In the genomic region with DNA sequence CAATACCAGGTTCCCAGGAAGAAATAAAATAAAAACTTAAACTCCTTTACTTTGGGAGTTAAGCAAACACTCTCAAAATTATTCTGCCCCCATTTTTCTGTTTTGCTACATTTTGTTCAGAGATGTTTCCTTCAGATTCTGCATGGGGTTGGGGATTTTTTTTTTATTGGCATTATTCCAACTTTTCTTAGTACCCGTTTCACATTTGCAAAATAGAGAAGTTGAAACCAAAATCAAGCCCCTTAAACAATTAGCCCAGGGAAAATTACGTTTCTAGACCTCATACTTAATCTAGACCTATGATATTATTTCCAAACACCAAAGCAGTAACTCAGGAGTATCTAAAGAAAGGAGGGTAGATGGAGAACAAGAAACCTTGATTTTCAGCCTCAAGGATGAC, we compare ENCODE assay signal across 29 cellular contexts. TPM values are rescaled to one million over a fixed set of nuclear protein-coding genes. Genes with fewer than 3 reads are reported as not detected.
"Had no signal": no experiment of that assay in that cellular context is flagged by ENCODE, and none has a peak within 500 bp of the region (broad histone marks: within the 10 kb centered on the region; RNA-seq: fewer than 3 reads in every experiment).

No MANE protein-coding gene starts in this region.

- ATAC-seq: activated CD4-positive, CD25-positive, alpha-beta regulatory T cell treated with anti-CD3 and anti-CD28 coated beads, Interleukin-2, amount 50 U/mL, for 24 hours; activated CD8-positive, alpha-beta memory T cell treated with anti-CD3 and anti-CD28 coated beads, Interleukin-2, amount 10 ng/mL, durations not matched to agents 7 days and 5 days; left lobe of liver; lower lobe of right lung; naive thymus-derived CD8-positive, alpha-beta T cell; right lobe of liver; stimulated activated effector memory CD8-positive, alpha-beta T cell treated with anti-CD3 and anti-CD28 coated beads, Interleukin-12 subunit alpha, Interleukin-12 subunit beta, amount 100 ng/mL, for 72 hours had no signal

- H3K4me3 Mint-ChIP-seq: activated CD4-positive, alpha-beta memory T cell treated with anti-CD3 and anti-CD28 coated beads, Interleukin-2, amount 10 ng/mL, durations not matched to agents 7 days and 5 days; activated CD4-positive, alpha-beta T cell treated with anti-CD3 and anti-CD28 coated beads, Interleukin-2, amount 10 ng/mL, durations not matched to agents 24 days and 14 days; activated CD8-positive, alpha-beta memory T cell treated with anti-CD3 and anti-CD28 coated beads, Interleukin-2, amount 10 ng/mL, durations not matched to agents 7 days and 5 days; activated naive CD4-positive, alpha-beta T cell treated with anti-CD3 and anti-CD28 coated beads, Interleukin-2, amount 10 ng/mL, durations not matched to agents 7 days and 5 days; brain; immature natural killer cell; neural progenitor cell; stimulated activated effector memory CD8-positive, alpha-beta T cell treated with anti-CD3 and anti-CD28 coated beads, Interleukin-12 subunit alpha, Interleukin-12 subunit beta, amount 100 ng/mL, for 72 hours had no signal

- DNase-seq: activated CD4-positive, alpha-beta memory T cell treated with anti-CD3 and anti-CD28 coated beads, Interleukin-2, amount 10 ng/mL, durations not matched to agents 7 days and 5 days; activated CD4-positive, alpha-beta T cell treated with anti-CD3 and anti-CD28 coated beads, Interleukin-2, amount 10 ng/mL, durations not matched to agents 24 days and 14 days; activated CD8-positive, alpha-beta memory T cell treated with anti-CD3 and anti-CD28 coated beads, Interleukin-2, amount 10 ng/mL, durations not matched to agents 7 days and 5 days; activated effector memory CD4-positive, alpha-beta T cell treated with anti-CD3 and anti-CD28 coated beads, Interleukin-2, amount 50 U/mL, for 16 hours; activated naive CD4-positive, alpha-beta T cell treated with anti-CD3 and anti-CD28 coated beads, Interleukin-2, amount 10 ng/mL, durations not matched to agents 7 days and 5 days; activated T-cell treated with anti-CD3 and anti-CD28 coated beads for 4 hours; aorta; caudate nucleus; dermis blood vessel endothelial cell; effector CD8-positive, alpha-beta T cell; erythroblast; foreskin fibroblast; immature natural killer cell; lower lobe of right lung; naive thymus-derived CD8-positive, alpha-beta T cell; posterior cingulate gyrus; right lobe of liver; small intestine; stimulated activated CD4-positive, alpha-beta T cell treated with anti-CD3 and anti-CD28 coated beads, Interleukin-2, amount 100 ng/mL, for 24 hours; transverse colon; uterus had no signal

- H3K27ac Mint-ChIP-seq: activated CD4-positive, alpha-beta memory T cell treated with anti-CD3 and anti-CD28 coated beads, Interleukin-2, amount 10 ng/mL, durations not matched to agents 7 days and 5 days; activated CD4-positive, alpha-beta T cell treated with anti-CD3 and anti-CD28 coated beads, Interleukin-2, amount 10 ng/mL, durations not matched to agents 24 days and 14 days; activated CD8-positive, alpha-beta memory T cell treated with anti-CD3 and anti-CD28 coated beads, Interleukin-2, amount 10 ng/mL, durations not matched to agents 7 days and 5 days; activated naive CD4-positive, alpha-beta T cell treated with anti-CD3 and anti-CD28 coated beads, Interleukin-2, amount 10 ng/mL, durations not matched to agents 7 days and 5 days; brain; immature natural killer cell; neural progenitor cell; stimulated activated effector memory CD8-positive, alpha-beta T cell treated with anti-CD3 and anti-CD28 coated beads, Interleukin-12 subunit alpha, Interleukin-12 subunit beta, amount 100 ng/mL, for 72 hours had no signal

- H3K9me3 Mint-ChIP-seq: activated CD4-positive, alpha-beta memory T cell treated with anti-CD3 and anti-CD28 coated beads, Interleukin-2, amount 10 ng/mL, durations not matched to agents 7 days and 5 days; activated CD4-positive, alpha-beta T cell treated with anti-CD3 and anti-CD28 coated beads, Interleukin-2, amount 10 ng/mL, durations not matched to agents 24 days and 14 days; activated naive CD4-positive, alpha-beta T cell treated with anti-CD3 and anti-CD28 coated beads, Interleukin-2, amount 10 ng/mL, durations not matched to agents 7 days and 5 days; immature natural killer cell; stimulated activated effector memory CD8-positive, alpha-beta T cell treated with anti-CD3 and anti-CD28 coated beads, Interleukin-12 subunit alpha, Interleukin-12 subunit beta, amount 100 ng/mL, for 72 hours had no signal

- H3K36me3 Mint-ChIP-seq: activated CD8-positive, alpha-beta memory T cell treated with anti-CD3 and anti-CD28 coated beads, Interleukin-2, amount 10 ng/mL, durations not matched to agents 7 days and 5 days; activated naive CD4-positive, alpha-beta T cell treated with anti-CD3 and anti-CD28 coated beads, Interleukin-2, amount 10 ng/mL, durations not matched to agents 7 days and 5 days; brain; immature natural killer cell; neural progenitor cell; stimulated activated effector memory CD8-positive, alpha-beta T cell treated with anti-CD3 and anti-CD28 coated beads, Interleukin-12 subunit alpha, Interleukin-12 subunit beta, amount 100 ng/mL, for 72 hours had no signal

- H3K4me1 Mint-ChIP-seq: activated CD4-positive, alpha-beta memory T cell treated with anti-CD3 and anti-CD28 coated beads, Interleukin-2, amount 10 ng/mL, durations not matched to agents 7 days and 5 days; activated CD4-positive, alpha-beta T cell treated with anti-CD3 and anti-CD28 coated beads, Interleukin-2, amount 10 ng/mL, durations not matched to agents 24 days and 14 days; activated CD8-positive, alpha-beta memory T cell treated with anti-CD3 and anti-CD28 coated beads, Interleukin-2, amount 10 ng/mL, durations not matched to agents 7 days and 5 days; activated naive CD4-positive, alpha-beta T cell treated with anti-CD3 and anti-CD28 coated beads, Interleukin-2, amount 10 ng/mL, durations not matched to agents 7 days and 5 days; brain; immature natural killer cell; neural progenitor cell; stimulated activated effector memory CD8-positive, alpha-beta T cell treated with anti-CD3 and anti-CD28 coated beads, Interleukin-12 subunit alpha, Interleukin-12 subunit beta, amount 100 ng/mL, for 72 hours had no signal

RNA-seq across cellular contexts. Expression of a gene that starts 20.6 kb away (rescaled TPM):
- total RNA-seq: activated CD4-positive, alpha-beta memory T cell treated with anti-CD3 and anti-CD28 coated beads, Interleukin-2, amount 10 ng/mL, durations not matched to agents 7 days and 5 days; activated CD4-positive, alpha-beta T cell treated with anti-CD3 and anti-CD28 coated beads, Interleukin-2, amount 10 ng/mL, durations not matched to agents 24 days and 14 days; activated CD8-positive, alpha-beta memory T cell treated with anti-CD3 and anti-CD28 coated beads, Interleukin-2, amount 10 ng/mL, durations not matched to agents 7 days and 5 days; dermis blood vessel endothelial cell; fibroblast of lung; kidney epithelial cell had no signal

RNA-seq across cellular contexts. Expression of a gene that starts 30.7 kb away (rescaled TPM):
- total RNA-seq: activated CD4-positive, alpha-beta memory T cell treated with anti-CD3 and anti-CD28 coated beads, Interleukin-2, amount 10 ng/mL, durations not matched to agents 7 days and 5 days; activated CD4-positive, alpha-beta T cell treated with anti-CD3 and anti-CD28 coated beads, Interleukin-2, amount 10 ng/mL, durations not matched to agents 24 days and 14 days; activated CD8-positive, alpha-beta memory T cell treated with anti-CD3 and anti-CD28 coated beads, Interleukin-2, amount 10 ng/mL, durations not matched to agents 7 days and 5 days; dermis blood vessel endothelial cell; fibroblast of lung; kidney epithelial cell; left lobe of liver; lower lobe of right lung; naive thymus-derived CD8-positive, alpha-beta T cell; right lobe of liver; temporal lobe; transverse colon; uterus had no signal

RNA-seq across cellular contexts. Expression of a gene that starts 38.5 kb away (rescaled TPM):
- total RNA-seq: activated CD4-positive, alpha-beta memory T cell treated with anti-CD3 and anti-CD28 coated beads, Interleukin-2, amount 10 ng/mL, durations not matched to agents 7 days and 5 days; activated CD4-positive, alpha-beta T cell treated with anti-CD3 and anti-CD28 coated beads, Interleukin-2, amount 10 ng/mL, durations not matched to agents 24 days and 14 days; activated CD8-positive, alpha-beta memory T cell treated with anti-CD3 and anti-CD28 coated beads, Interleukin-2, amount 10 ng/mL, durations not matched to agents 7 days and 5 days; dermis blood vessel endothelial cell; fibroblast of lung; kidney epithelial cell; temporal lobe had no signal
